24 cellular contexts compared by ENCODE assay signal in the genomic region with DNA sequence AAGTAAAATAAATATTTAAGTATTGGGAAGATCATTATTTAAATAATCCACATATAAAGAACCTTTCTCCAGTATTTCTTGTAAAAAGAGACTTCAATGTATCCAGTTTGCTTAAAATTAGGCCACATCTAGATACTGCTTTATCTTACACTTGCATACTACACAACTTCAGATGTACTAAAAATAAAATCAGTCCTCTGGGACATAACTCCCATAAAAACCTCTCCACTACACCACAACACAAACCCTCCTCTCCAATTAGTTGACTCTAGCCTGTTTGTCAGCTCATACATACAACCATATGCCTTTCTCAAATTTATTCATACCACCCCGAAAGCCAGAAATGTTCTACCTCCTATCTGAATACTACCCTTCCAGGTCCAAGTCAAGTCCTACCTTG.
"Had no signal": no experiment of that assay in that cellular context is flagged by ENCODE, and none has a peak within 500 bp of the region (broad histone marks: within the 10 kb centered on the region; RNA-seq: fewer than 3 reads in every experiment).

No MANE protein-coding gene starts in this region.

- H3K27ac ChIP-seq: brain microvascular endothelial cell, pancreas, suprapubic skin, WERI-Rb-1 had no signal

- ATAC-seq: activated CD4-positive, alpha-beta T cell treated with anti-CD3 and anti-CD28 coated beads for 36 hours; activated CD8-positive, alpha-beta memory T cell treated with anti-CD3 and anti-CD28 coated beads, Interleukin-2, amount 10 ng/mL, durations not matched to agents 7 days and 5 days; activated naive CD4-positive, alpha-beta T cell treated with anti-CD3 and anti-CD28 coated beads, Interleukin-2, amount 50 U/mL, for 72 hours; effector memory CD8-positive, alpha-beta T cell; left lobe of liver; mucosa of descending colon; naive thymus-derived CD4-positive, alpha-beta T cell; pancreas had no signal

- DNase-seq: activated CD4-positive, alpha-beta memory T cell treated with anti-CD3 and anti-CD28 coated beads for 36 hours; activated CD4-positive, alpha-beta T cell treated with anti-CD3 and anti-CD28 coated beads for 36 hours; activated CD8-positive, alpha-beta memory T cell treated with anti-CD3 and anti-CD28 coated beads, Interleukin-2, amount 10 ng/mL, durations not matched to agents 7 days and 5 days; activated effector memory CD4-positive, alpha-beta T cell treated with Interleukin-2 at 50 U/mL for 16 hours; activated T-cell treated with anti-CD3 and anti-CD28 coated beads, Interleukin-2, amount 50 U/mL, for 1 hour; amygdala; brain microvascular endothelial cell; cerebellar nuclear complex; dermis blood vessel endothelial cell; effector memory CD8-positive, alpha-beta T cell; mucosa of descending colon; naive thymus-derived CD4-positive, alpha-beta T cell; pancreas; small intestine; stimulated activated CD4-positive, alpha-beta T cell treated with anti-CD3 and anti-CD28 coated beads, Interleukin-4, amount 100 ng/mL, for 4 hours; stimulated activated CD8-positive, alpha-beta memory T cell treated with anti-CD3 and anti-CD28 coated beads, Interleukin-4, amount 100 ng/mL, for 48 hours; WERI-Rb-1 had no signal

- H3K4me3 Mint-ChIP-seq: activated CD4-positive, alpha-beta memory T cell treated with anti-CD3 and anti-CD28 coated beads for 36 hours; activated CD4-positive, alpha-beta T cell treated with anti-CD3 and anti-CD28 coated beads for 36 hours; activated CD8-positive, alpha-beta memory T cell treated with anti-CD3 and anti-CD28 coated beads, Interleukin-2, amount 10 ng/mL, durations not matched to agents 7 days and 5 days; effector memory CD8-positive, alpha-beta T cell; stimulated activated naive CD8-positive, alpha-beta T cell treated with anti-CD3 and anti-CD28 coated beads, Interleukin-15, Interleukin-2, amounts not matched to agents 100 ng/mL and 50 ng/mL, for 24 hours; T-helper 1 cell treated with Interleukin-12 subunit alpha and Interleukin-12 subunit beta and Interleukin-4 antibody, amounts not matched to agents 30 μg/mL and 1 μg/mL, for 36 hours; type B pancreatic cell had no signal

- H3K36me3 ChIP-seq: brain microvascular endothelial cell, pancreas, suprapubic skin had no signal

- H3K4me3 ChIP-seq: mucosa of descending colon, pancreas, suprapubic skin had no signal

- H3K27ac Mint-ChIP-seq: activated CD4-positive, alpha-beta memory T cell treated with anti-CD3 and anti-CD28 coated beads for 36 hours; activated CD4-positive, alpha-beta T cell treated with anti-CD3 and anti-CD28 coated beads for 36 hours; activated CD8-positive, alpha-beta memory T cell treated with anti-CD3 and anti-CD28 coated beads, Interleukin-2, amount 10 ng/mL, durations not matched to agents 7 days and 5 days; activated naive CD4-positive, alpha-beta T cell treated with anti-CD3 and anti-CD28 coated beads, Interleukin-2, amount 50 U/mL, for 72 hours; effector memory CD8-positive, alpha-beta T cell; stimulated activated naive CD8-positive, alpha-beta T cell treated with anti-CD3 and anti-CD28 coated beads, Interleukin-15, Interleukin-2, amounts not matched to agents 100 ng/mL and 50 ng/mL, for 24 hours; T-helper 1 cell treated with Interleukin-12 subunit alpha and Interleukin-12 subunit beta and Interleukin-4 antibody, amounts not matched to agents 30 μg/mL and 1 μg/mL, for 36 hours; type B pancreatic cell had no signal

- FAIRE-seq: islet of Langerhans, pancreas, small intestine had no signal

- H3K27me3 ChIP-seq: brain microvascular endothelial cell, pancreas, suprapubic skin had no signal

- H3K9me3 ChIP-seq: mucosa of descending colon, pancreas, suprapubic skin had no signal

- H3K27me3 Mint-ChIP-seq: activated CD4-positive, alpha-beta memory T cell treated with anti-CD3 and anti-CD28 coated beads for 36 hours; activated CD4-positive, alpha-beta T cell treated with anti-CD3 and anti-CD28 coated beads for 36 hours; activated CD8-positive, alpha-beta memory T cell treated with anti-CD3 and anti-CD28 coated beads, Interleukin-2, amount 10 ng/mL, durations not matched to agents 7 days and 5 days; effector memory CD8-positive, alpha-beta T cell; naive thymus-derived CD4-positive, alpha-beta T cell; stimulated activated naive CD8-positive, alpha-beta T cell treated with anti-CD3 and anti-CD28 coated beads, Interleukin-15, Interleukin-2, amounts not matched to agents 100 ng/mL and 50 ng/mL, for 24 hours; type B pancreatic cell had no signal

- H3K9me3 Mint-ChIP-seq: activated CD4-positive, alpha-beta memory T cell treated with anti-CD3 and anti-CD28 coated beads for 36 hours; activated naive CD4-positive, alpha-beta T cell treated with anti-CD3 and anti-CD28 coated beads, Interleukin-2, amount 50 U/mL, for 72 hours; effector memory CD8-positive, alpha-beta T cell; naive thymus-derived CD4-positive, alpha-beta T cell; stimulated activated naive CD8-positive, alpha-beta T cell treated with anti-CD3 and anti-CD28 coated beads, Interleukin-15, Interleukin-2, amounts not matched to agents 100 ng/mL and 50 ng/mL, for 24 hours; T-helper 1 cell treated with Interleukin-12 subunit alpha and Interleukin-12 subunit beta and Interleukin-4 antibody, amounts not matched to agents 30 μg/mL and 1 μg/mL, for 36 hours; type B pancreatic cell had no signal
